ENCODE assay signal across 25 cellular contexts in the genomic region with DNA sequence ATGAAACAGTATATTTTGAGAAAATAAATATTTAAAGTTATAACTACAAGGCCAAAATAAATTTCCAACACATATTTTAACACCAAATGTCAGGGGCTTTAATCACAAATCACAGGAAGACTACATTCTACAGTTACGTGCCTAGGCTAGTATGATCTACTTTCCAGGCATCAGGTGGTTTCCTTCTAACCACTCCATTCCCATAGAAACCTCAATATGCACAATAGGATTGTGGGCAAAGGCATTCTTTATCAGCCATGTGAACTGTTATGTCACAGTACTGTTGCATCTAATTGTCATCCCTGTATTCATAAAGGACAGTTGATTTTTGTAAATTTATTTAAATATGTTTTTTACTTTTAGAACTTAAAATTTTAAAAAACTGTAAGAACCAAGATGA.
"Had no signal": no experiment of that assay in that cellular context is flagged by ENCODE, and none has a peak within 500 bp of the region (broad histone marks: within the 10 kb centered on the region; RNA-seq: fewer than 3 reads in every experiment).

No MANE protein-coding gene starts in this region.

- H3K9me3 ChIP-seq: ascending aorta, gastrocnemius medialis had no signal

- DNase-seq: activated CD4-positive, alpha-beta memory T cell treated with anti-CD3 and anti-CD28 coated beads, Interleukin-2, amount 10 ng/mL, durations not matched to agents 7 days and 5 days; activated CD4-positive, alpha-beta T cell treated with anti-CD3 and anti-CD28 coated beads for 4 hours; activated CD4-positive, alpha-beta T cell treated with anti-CD3 and anti-CD28 coated beads, Interleukin-2, amount 10 ng/mL, durations not matched to agents 7 days and 5 days; activated CD4-positive, alpha-beta T cell treated with anti-CD3 and anti-CD28 coated beads, Interleukin-2, amount 50 U/mL, for 4 hours; activated CD4-positive, CD25-positive, alpha-beta regulatory T cell; activated CD4-positive, CD25-positive, alpha-beta regulatory T cell treated with anti-CD3 and anti-CD28 coated beads, Interleukin-2, amount 50 U/mL, for 72 hours; activated CD8-positive, alpha-beta memory T cell treated with anti-CD3 and anti-CD28 coated beads, Interleukin-2, amount 50 U/mL, for 48 hours; activated gamma-delta T cell; activated naive CD4-positive, alpha-beta T cell; activated naive CD4-positive, alpha-beta T cell treated with anti-CD3 and anti-CD28 coated beads, Interleukin-2, amount 10 ng/mL, durations not matched to agents 7 days and 5 days; activated naive CD8-positive, alpha-beta T cell treated with anti-CD3 and anti-CD28 coated beads, Interleukin-2, amount 10 ng/mL, durations not matched to agents 7 days and 5 days; activated T-cell treated with anti-CD3 and anti-CD28 coated beads for 4 hours; activated T-cell treated with anti-CD3 and anti-CD28 coated beads, Interleukin-2, amount 50 U/mL, for 24 hours; activated T-cell treated with anti-CD3 and anti-CD28 coated beads, Interleukin-2, amount 50 U/mL, for 72 hours; caudate nucleus; effector CD8-positive, alpha-beta T cell; foreskin fibroblast; gastrocnemius medialis; glutamatergic neuron; heart left ventricle; T-helper 2 cell had no signal

- H3K27me3 ChIP-seq: ascending aorta, gastrocnemius medialis, heart left ventricle had no signal

- FAIRE-seq: endothelial cell of umbilical vein had no signal

- H3K4me3 ChIP-seq: ascending aorta, gastrocnemius medialis, heart left ventricle had no signal

- ATAC-seq: activated naive CD4-positive, alpha-beta T cell treated with anti-CD3 and anti-CD28 coated beads, Interleukin-2, amount 50 U/mL, for 72 hours; activated T-cell treated with anti-CD3 and anti-CD28 coated beads, Interleukin-2, amount 50 U/mL, for 72 hours; esophagus mucosa; gastrocnemius medialis; heart left ventricle had no signal

- H3K27ac ChIP-seq: ascending aorta, gastrocnemius medialis, heart left ventricle had no signal

- H3K4me1 ChIP-seq: ascending aorta, gastrocnemius medialis, heart left ventricle had no signal
